Comparison of ENCODE assay signal across 14 cellular contexts in the genomic region with DNA sequence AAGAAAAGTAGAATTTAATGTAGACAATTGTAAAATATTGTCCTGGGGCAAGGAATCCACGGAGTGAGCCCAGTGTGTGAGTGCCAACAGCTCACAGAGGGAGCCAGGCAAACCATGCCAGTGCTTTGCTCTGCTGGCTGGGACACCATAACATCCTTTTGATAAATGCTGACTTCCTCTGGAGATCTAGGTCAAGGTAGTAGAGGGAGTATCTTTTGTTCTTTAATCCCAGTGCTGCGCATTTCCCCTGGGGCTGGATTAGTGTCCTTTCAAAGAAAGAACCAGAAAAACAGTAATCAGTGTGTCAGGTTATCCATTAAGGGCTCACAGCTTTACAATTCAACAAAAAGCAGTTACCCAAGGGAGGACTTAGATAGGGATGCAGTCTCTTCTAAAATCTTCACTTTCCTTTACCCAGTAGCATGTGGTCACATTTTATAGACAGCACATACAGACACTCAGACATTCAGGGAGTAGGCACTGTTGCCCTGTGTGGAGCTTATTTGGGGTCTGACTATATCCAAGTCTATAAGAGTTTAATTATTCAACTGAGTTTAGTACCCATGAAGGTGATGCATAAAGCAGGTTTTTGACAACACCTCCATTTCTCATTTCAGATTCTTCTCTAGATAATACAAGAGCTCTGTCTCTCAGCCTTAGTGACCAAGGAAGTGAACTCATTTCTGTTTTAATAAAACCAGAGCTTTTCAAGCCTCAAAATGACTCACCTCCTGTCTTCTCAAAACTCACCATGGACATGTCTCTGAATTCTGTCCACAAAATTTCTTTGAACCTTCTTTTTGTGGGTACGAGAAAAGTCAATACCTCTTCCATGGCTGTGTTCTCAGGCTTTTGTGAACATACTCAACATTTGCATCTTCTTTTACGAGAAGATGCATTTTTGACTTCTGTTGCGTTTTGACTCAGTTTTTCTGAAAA.
DNase-seq lines count a peak whose midpoint lies in the region; ATAC-seq, FAIRE-seq and TF ChIP-seq lines count a peak whose summit lies in the region.
"Had no signal": no experiment of that assay in that cellular context is flagged by ENCODE, and none has a peak within 500 bp of the region (broad histone marks: within the 10 kb centered on the region; RNA-seq: fewer than 3 reads in every experiment).

No MANE protein-coding gene starts in this region.

- DNase-seq in D721Med (ENCODE audit: insufficient read length, low spot score) (no peak), NCI-H2227 (lab: John Stamatoyannopoulos, UW; ENCODE audit: unreplicated experiment) (peak; percentile 31), fibroblast of mammary gland (ENCODE audit: low read depth) (peak; percentile 51), NOMO-1 treated with dmso at 0.1 percent for 144 hours (lab: John Stamatoyannopoulos, UW; ENCODE audit: unreplicated experiment) (no peak), esophagus squamous epithelium (lab: John Stamatoyannopoulos, UW) (no peak), DMS79 treated with DMSO at 0.1 percent for 48 hours (lab: John Stamatoyannopoulos, UW) (no peak)
- DNase-seq: activated CD4-positive, alpha-beta T cell treated with anti-CD3 and anti-CD28 coated beads, Interleukin-2, amount 50 U/mL, for 48 hours; activated T-cell treated with anti-CD3 and anti-CD28 coated beads, Interleukin-2, amount 50 U/mL, for 4 hours; cerebellar nuclear complex; NCI-H2029 treated with DMSO at 0.1 percent for 48 hours; trophoblast cell had no signal

- H3K4me3 ChIP-seq in fibroblast of mammary gland (ENCODE audit: control insufficient read depth, low read depth, low read length) (no peak overlapping the region), esophagus squamous epithelium (no peak overlapping the region)

- WGBS in esophagus squamous epithelium, 2 donors, result 41 to 54% methylated on average over 5 of the region's 5 CpGs

- FAIRE-seq in D721Med (lab: Jason Lieb, UNC), result peak; percentile 94
- FAIRE-seq: TTC549 had no signal

- H3K4me1 ChIP-seq in esophagus squamous epithelium, result no peaks in the 10 kb centered on the region

- no peak for TF ChIP-seq POLR2A in esophagus squamous epithelium (IDR thresholded peaks at IDR 0.05)

- intact Hi-C loops in esophagus squamous epithelium (cut with DNase I), result no loop called here

- no peaks in the 10 kb centered on the region for H3K9me3 ChIP-seq in esophagus squamous epithelium

- no peak overlapping the region for H3K27ac ChIP-seq in esophagus squamous epithelium

- peaks cover 0 to 6% (median 0%) of the 10 kb centered on the region in 4 donors for H3K27me3 ChIP-seq in esophagus squamous epithelium

- H3K36me3 ChIP-seq in esophagus squamous epithelium, result no peaks in the 10 kb centered on the region

- ATAC-seq in GM19035 (IDR thresholded peaks at IDR 0.05; ENCODE audit: unreplicated experiment) (peak; percentile 65), GM19324 (IDR thresholded peaks at IDR 0.05; ENCODE audit: low FRiP score, unreplicated experiment) (no peak)
- ATAC-seq: activated T-cell treated with anti-CD3 and anti-CD28 coated beads, Interleukin-2, amount 50 U/mL, for 4 hours had no signal

- no peak for TF ChIP-seq CTCF in D721Med (IDR thresholded peaks at IDR 0.05; ENCODE audit: insufficient read depth, missing control alignments)
- TF ChIP-seq CTCF in fibroblast of mammary gland (conservative IDR thresholded peaks at IDR 0.05; ENCODE audit: control insufficient read depth, insufficient read depth, low read depth, low read length), result no peak
- TF ChIP-seq CTCF in esophagus squamous epithelium (IDR thresholded peaks at IDR 0.05), result no peak

Comparison
In these comparisons a context has a peak if more than half of its experiments do, and no peak if none do; other contexts are left out.
1. DNase-seq: peak in NCI-H2227 (single experiment) and fibroblast of mammary gland (single experiment); none in D721Med (single experiment), NOMO-1 treated with dmso at 0.1 percent for 144 hours (single experiment), esophagus squamous epithelium (single experiment) and DMS79 treated with DMSO at 0.1 percent for 48 hours (single experiment).